Comparison of ENCODE assay signal across 1 cellular context in the genomic region with DNA sequence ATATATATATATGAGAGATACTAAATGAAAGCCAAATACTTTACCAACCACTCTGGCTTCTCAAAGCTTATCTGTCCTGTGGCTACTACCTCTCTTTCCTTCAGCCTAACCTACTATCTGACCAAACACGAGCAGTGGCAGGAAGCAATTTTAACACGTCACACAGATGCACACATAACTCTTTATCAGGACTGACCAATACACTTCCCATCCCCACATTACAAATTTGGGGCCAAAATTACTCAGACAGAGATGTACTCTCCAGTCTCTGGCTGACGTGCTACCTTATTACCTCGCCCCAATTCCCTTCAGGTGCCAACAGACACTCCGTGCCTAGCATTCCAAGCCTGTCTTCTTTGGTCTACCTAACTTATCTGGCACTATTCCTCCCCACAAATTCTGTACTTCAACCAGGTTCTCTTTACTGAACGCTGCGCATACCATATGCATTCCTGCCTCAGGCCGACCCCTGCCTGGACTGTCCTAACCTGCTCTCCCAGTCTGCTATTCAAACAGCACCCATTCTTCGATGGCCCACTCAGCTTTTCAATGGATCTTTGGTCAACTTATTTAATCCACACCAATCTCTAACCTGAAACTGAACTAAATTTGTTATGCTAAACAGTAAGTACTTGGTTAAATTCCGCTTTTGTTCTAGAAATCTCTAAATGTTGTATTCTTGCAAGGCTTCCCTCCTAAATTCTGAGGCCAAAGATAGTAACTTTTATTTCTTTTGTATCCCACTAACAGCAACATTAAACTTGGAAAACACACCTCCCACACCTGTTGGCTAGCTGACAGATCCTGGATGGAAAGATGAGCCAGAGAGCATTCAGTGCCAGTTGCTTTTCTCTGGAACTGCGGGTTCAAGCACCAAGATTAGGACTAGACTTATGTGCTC.
TF ChIP-seq lines count a peak whose summit lies in the region.

No MANE protein-coding gene starts in this region.

TF ChIP-seq in K562, 482 proteins besides CTCF, POLR2A, EP300 and RAD21 (continued from another document and continues in another):
- TF ChIP-seq, protein P1, sequence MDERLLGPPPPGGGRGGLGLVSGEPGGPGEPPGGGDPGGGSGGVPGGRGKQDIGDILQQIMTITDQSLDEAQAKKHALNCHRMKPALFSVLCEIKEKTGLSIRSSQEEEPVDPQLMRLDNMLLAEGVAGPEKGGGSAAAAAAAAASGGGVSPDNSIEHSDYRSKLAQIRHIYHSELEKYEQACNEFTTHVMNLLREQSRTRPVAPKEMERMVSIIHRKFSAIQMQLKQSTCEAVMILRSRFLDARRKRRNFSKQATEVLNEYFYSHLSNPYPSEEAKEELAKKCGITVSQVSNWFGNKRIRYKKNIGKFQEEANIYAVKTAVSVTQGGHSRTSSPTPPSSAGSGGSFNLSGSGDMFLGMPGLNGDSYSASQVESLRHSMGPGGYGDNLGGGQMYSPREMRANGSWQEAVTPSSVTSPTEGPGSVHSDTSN (CRISPR knock-in tag; IDR thresholded peaks at IDR 0.05; ENCODE audit: low read depth), result no peak
- TF ChIP-seq, protein P1 (tag; conservative IDR thresholded peaks at IDR 0.05; ENCODE audit: low read depth), result peak; percentile 29; the same call in 1 of the 2 replicates
- TF ChIP-seq MTA2 (IDR thresholded peaks at IDR 0.05; ENCODE audit: low read depth), result peak; percentile 85
- peak; percentile 56 for TF ChIP-seq POLR2G (IDR thresholded peaks at IDR 0.05; ENCODE audit: low read depth, low read length)
- TF ChIP-seq, protein P2, sequence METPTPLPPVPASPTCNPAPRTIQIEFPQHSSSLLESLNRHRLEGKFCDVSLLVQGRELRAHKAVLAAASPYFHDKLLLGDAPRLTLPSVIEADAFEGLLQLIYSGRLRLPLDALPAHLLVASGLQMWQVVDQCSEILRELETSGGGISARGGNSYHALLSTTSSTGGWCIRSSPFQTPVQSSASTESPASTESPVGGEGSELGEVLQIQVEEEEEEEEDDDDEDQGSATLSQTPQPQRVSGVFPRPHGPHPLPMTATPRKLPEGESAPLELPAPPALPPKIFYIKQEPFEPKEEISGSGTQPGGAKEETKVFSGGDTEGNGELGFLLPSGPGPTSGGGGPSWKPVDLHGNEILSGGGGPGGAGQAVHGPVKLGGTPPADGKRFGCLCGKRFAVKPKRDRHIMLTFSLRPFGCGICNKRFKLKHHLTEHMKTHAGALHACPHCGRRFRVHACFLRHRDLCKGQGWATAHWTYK (CRISPR knock-in tag; IDR thresholded peaks at IDR 0.05), result 0 out of 2 replicates have a peak, but pooled peaks have one; percentile 48
- TF ChIP-seq JUND (IDR thresholded peaks at IDR 0.05; ENCODE audit: borderline replicate concordance, low read depth, low read length), result peak; percentile 84
- peak; percentile 75; the same call in 1 of the 3 replicates for TF ChIP-seq JUND (tag; IDR thresholded peaks at IDR 0.05; ENCODE audit: borderline replicate concordance, low read depth, low read length)
- TF ChIP-seq EWSR1 (IDR thresholded peaks at IDR 0.05; ENCODE audit: borderline replicate concordance, low read depth, partially characterized antibody), result no peak
- TF ChIP-seq SP1 (CRISPR knock-in tag; IDR thresholded peaks at IDR 0.05), result no peak
- TF ChIP-seq RCOR1 (IDR thresholded peaks at IDR 0.05; ENCODE audit: borderline replicate concordance in 1 of 2, low read depth in 2 of 2, low read length in 2 of 2), result peak in 1 of 2 experiments; percentile 90; a peak in 3 of 4 replicates
- TF ChIP-seq, protein P3, sequence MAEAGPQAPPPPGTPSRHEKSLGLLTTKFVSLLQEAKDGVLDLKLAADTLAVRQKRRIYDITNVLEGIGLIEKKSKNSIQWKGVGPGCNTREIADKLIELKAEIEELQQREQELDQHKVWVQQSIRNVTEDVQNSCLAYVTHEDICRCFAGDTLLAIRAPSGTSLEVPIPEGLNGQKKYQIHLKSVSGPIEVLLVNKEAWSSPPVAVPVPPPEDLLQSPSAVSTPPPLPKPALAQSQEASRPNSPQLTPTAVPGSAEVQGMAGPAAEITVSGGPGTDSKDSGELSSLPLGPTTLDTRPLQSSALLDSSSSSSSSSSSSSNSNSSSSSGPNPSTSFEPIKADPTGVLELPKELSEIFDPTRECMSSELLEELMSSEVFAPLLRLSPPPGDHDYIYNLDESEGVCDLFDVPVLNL (CRISPR knock-in tag; IDR thresholded peaks at IDR 0.05; ENCODE audit: low read depth), result no peak
- no peak for TF ChIP-seq ZNF165 (CRISPR knock-in tag; IDR thresholded peaks at IDR 0.05; ENCODE audit: borderline replicate concordance)
- peak; percentile 85; the same call in 1 of the 2 replicates for TF ChIP-seq CC2D1A (IDR thresholded peaks at IDR 0.05)
- TF ChIP-seq MEF2A (IDR thresholded peaks at IDR 0.05; ENCODE audit: control insufficient read depth, low read depth, low read length), result 0 out of 2 replicates have a peak, but pooled peaks have one; percentile 19
- TF ChIP-seq, protein P4, sequence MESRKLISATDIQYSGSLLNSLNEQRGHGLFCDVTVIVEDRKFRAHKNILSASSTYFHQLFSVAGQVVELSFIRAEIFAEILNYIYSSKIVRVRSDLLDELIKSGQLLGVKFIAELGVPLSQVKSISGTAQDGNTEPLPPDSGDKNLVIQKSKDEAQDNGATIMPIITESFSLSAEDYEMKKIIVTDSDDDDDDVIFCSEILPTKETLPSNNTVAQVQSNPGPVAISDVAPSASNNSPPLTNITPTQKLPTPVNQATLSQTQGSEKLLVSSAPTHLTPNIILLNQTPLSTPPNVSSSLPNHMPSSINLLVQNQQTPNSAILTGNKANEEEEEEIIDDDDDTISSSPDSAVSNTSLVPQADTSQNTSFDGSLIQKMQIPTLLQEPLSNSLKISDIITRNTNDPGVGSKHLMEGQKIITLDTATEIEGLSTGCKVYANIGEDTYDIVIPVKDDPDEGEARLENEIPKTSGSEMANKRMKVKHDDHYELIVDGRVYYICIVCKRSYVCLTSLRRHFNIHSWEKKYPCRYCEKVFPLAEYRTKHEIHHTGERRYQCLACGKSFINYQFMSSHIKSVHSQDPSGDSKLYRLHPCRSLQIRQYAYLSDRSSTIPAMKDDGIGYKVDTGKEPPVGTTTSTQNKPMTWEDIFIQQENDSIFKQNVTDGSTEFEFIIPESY (CRISPR knock-in tag; IDR thresholded peaks at IDR 0.05), result 0 out of 2 replicates have a peak, but pooled peaks have one; percentile 22
- no peak for TF ChIP-seq NUFIP1 (IDR thresholded peaks at IDR 0.05; ENCODE audit: partially characterized antibody)
- TF ChIP-seq SREBF1 (IDR thresholded peaks at IDR 0.05; ENCODE audit: borderline replicate concordance, low read depth, low read length), result no peak
- TF ChIP-seq IFI16 (CRISPR knock-in tag; IDR thresholded peaks at IDR 0.05), result peak; percentile 55; the same call in 1 of the 2 replicates
- peak; percentile 95 for TF ChIP-seq BRD9 (IDR thresholded peaks at IDR 0.05; ENCODE audit: low read depth, partially characterized antibody)
- TF ChIP-seq PTTG1 (tag; IDR thresholded peaks at IDR 0.05; ENCODE audit: low read depth), result no peak
- 0 out of 2 replicates have a peak, but pooled peaks have one; percentile 20 for TF ChIP-seq ZBTB1 (CRISPR knock-in tag; IDR thresholded peaks at IDR 0.05; ENCODE audit: borderline replicate concordance, low read depth)
- peak in 1 of 2 experiments; percentile 54; a peak in 1 of 4 replicates for TF ChIP-seq KDM4B (IDR thresholded peaks at IDR 0.05; ENCODE audit: borderline replicate concordance in 2 of 2, low read depth in 1 of 2)
- no peak for TF ChIP-seq ILK (tag; IDR thresholded peaks at IDR 0.05; ENCODE audit: borderline replicate concordance, low read depth)
- no peak for TF ChIP-seq ATF1 (CRISPR knock-in tag; IDR thresholded peaks at IDR 0.05)
- peak; percentile 92 for TF ChIP-seq ATF1 (tag; IDR thresholded peaks at IDR 0.05)
- 0 out of 2 replicates have a peak, but pooled peaks have one; percentile 62 for TF ChIP-seq ELF4 (CRISPR knock-in tag; IDR thresholded peaks at IDR 0.05)
- no peak; the same call in 1 of the 2 replicates for TF ChIP-seq RB1 (IDR thresholded peaks at IDR 0.05; ENCODE audit: low read depth)
- no peak for TF ChIP-seq GABPB2 (CRISPR knock-in tag; conservative IDR thresholded peaks at IDR 0.05)
- no peak for TF ChIP-seq SRSF7 (optimal IDR thresholded peaks at IDR 0.05; ENCODE audit: low read depth, low read length)
- peak; percentile 28; the same call in 1 of the 2 replicates for TF ChIP-seq KLF13 (tag; IDR thresholded peaks at IDR 0.05; ENCODE audit: borderline replicate concordance, low read depth)
- peak; percentile 81 for TF ChIP-seq SMARCC2 (IDR thresholded peaks at IDR 0.05; ENCODE audit: low read depth)
- TF ChIP-seq, protein P5, sequence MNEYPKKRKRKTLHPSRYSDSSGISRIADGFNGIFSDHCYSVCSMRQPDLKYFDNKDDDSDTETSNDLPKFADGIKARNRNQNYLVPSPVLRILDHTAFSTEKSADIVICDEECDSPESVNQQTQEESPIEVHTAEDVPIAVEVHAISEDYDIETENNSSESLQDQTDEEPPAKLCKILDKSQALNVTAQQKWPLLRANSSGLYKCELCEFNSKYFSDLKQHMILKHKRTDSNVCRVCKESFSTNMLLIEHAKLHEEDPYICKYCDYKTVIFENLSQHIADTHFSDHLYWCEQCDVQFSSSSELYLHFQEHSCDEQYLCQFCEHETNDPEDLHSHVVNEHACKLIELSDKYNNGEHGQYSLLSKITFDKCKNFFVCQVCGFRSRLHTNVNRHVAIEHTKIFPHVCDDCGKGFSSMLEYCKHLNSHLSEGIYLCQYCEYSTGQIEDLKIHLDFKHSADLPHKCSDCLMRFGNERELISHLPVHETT (CRISPR knock-in tag; conservative IDR thresholded peaks at IDR 0.05 in 1 of 2, IDR thresholded peaks at IDR 0.05 in 1 of 2), result peak in 1 of 2 experiments; percentile 51; a peak in 1 of 4 replicates
- peak; percentile 43 for TF ChIP-seq DACH1 (IDR thresholded peaks at IDR 0.05; ENCODE audit: partially characterized antibody)
- no peak for TF ChIP-seq ZNF507 (tag; conservative IDR thresholded peaks at IDR 0.05)
- TF ChIP-seq RBFOX2 (IDR thresholded peaks at IDR 0.05; ENCODE audit: low read depth, low read length), result peak; percentile 70
- TF ChIP-seq, protein P6, sequence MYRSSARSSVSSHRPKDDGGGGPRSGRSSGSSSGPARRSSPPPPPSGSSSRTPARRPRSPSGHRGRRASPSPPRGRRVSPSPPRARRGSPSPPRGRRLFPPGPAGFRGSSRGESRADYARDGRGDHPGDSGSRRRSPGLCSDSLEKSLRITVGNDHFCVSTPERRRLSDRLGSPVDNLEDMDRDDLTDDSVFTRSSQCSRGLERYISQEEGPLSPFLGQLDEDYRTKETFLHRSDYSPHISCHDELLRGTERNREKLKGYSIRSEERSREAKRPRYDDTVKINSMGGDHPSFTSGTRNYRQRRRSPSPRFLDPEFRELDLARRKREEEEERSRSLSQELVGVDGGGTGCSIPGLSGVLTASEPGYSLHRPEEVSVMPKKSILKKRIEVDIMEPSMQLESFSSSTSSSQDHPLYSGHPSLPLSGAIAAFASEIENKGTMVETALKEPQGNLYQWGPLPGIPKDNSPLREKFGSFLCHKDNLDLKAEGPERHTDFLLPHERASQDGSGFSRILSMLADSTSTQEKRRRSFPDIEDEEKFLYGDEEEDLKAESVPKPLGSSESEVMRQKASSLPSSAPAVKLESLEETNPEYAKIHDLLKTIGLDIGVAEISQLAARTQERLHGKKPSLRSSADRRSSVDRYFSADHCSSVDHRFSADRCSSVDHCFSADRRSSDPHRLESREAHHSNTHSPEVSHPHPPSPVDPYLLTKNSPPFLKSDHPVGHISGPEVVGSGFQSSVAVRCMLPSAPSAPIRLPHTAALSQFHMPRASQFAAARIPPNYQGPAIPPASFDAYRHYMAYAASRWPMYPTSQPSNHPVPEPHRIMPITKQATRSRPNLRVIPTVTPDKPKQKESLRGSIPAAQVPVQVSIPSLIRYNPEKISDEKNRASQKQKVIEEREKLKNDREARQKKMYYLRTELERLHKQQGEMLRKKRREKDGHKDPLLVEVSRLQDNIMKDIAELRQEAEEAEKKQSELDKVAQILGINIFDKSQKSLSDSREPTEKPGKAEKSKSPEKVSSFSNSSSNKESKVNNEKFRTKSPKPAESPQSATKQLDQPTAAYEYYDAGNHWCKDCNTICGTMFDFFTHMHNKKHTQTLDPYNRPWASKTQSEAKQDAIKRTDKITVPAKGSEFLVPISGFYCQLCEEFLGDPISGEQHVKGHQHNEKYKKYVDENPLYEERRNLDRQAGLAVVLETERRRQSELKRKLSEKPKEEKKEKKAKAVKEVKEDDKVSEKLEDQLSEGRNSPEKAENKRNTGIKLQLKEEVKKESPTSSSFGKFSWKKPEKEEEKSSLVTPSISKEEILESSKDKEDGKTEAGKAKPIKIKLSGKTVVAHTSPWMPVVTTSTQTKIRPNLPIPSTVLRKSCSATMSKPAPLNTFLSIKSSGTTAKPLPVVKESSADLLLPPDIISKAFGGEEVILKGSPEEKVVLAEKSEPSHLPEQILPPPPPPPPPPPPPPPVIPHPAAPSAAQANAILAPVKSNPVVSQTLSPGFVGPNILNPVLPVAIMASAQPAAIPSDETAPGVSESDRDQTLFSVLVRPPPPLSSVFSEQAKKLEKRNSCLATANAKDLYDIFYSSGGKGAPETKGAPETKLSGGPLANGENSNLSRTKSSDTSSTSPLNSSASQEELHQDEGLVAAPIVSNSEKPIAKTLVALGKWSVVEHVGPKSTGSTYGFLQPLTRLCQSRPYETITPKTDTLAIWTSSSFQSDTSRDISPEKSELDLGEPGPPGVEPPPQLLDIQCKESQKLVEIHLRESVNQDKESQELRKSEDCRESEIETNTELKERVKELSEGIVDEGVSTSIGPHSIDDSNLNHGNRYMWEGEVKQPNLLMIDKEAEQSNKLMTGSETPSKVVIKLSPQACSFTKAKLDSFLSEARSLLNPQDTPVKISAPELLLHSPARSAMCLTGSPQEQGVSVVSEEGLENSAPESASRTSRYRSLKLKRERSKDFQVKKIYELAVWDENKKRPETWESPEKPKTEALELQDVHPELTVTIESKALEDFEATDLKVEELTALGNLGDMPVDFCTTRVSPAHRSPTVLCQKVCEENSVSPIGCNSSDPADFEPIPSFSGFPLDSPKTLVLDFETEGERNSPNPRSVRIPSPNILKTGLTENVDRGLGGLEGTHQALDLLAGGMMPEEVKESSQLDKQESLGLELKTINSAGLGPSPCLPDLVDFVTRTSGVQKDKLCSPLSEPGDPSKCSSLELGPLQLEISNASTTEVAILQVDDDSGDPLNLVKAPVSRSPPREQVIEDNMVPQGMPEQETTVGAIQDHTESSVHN (IDR thresholded peaks at IDR 0.05; ENCODE audit: borderline replicate concordance in 1 of 2, low read depth in 1 of 2), result 0 out of 4 replicates have a peak, but pooled peaks of 1 of the 2 experiments have one; percentile 33
- peak; percentile 80 for TF ChIP-seq MEIS2 (IDR thresholded peaks at IDR 0.05; ENCODE audit: partially characterized antibody)
- peak; percentile 88 for TF ChIP-seq NCOA1 (IDR thresholded peaks at IDR 0.05; ENCODE audit: low read depth)
- TF ChIP-seq ZNF347 (CRISPR knock-in tag; IDR thresholded peaks at IDR 0.05; ENCODE audit: low read depth), result no peak
- TF ChIP-seq ZNF175 (CRISPR knock-in tag; IDR thresholded peaks at IDR 0.05; ENCODE audit: low read depth), result 0 out of 2 replicates have a peak, but pooled peaks have one; percentile 42
